Comparison of ENCODE assay signal across 21 cellular contexts in genomic region chr13:49369876-49370275, GRCh38.
"Had no signal": no experiment of that assay in that cellular context is flagged by ENCODE, and none has a peak within 500 bp of the region (broad histone marks: within the 10 kb centered on the region; RNA-seq: fewer than 3 reads in every experiment).

No MANE protein-coding gene starts in this region.

- H3K4me3 Mint-ChIP-seq: activated T-cell treated with anti-CD3 and anti-CD28 coated beads, Interleukin-2, amount 50 U/mL, for 24 hours; activated T-helper 17 cell treated with anti-CD3 and anti-CD28 coated beads, Interleukin-2, amount 50 U/mL, for 72 hours; effector memory CD8-positive, alpha-beta T cell; nephron; stimulated activated naive CD8-positive, alpha-beta T cell treated with anti-CD3 and anti-CD28 coated beads, Interleukin-15, Interleukin-2, amounts not matched to agents 100 ng/mL and 50 ng/mL, for 24 hours; T-helper 2 cell treated with Interferon-gamma antibody and Interleukin-4, amounts not matched to agents 5 μg/mL and 100 μg/mL, for 36 hours had no signal

- H3K9me3 Mint-ChIP-seq: activated T-helper 17 cell treated with anti-CD3 and anti-CD28 coated beads, Interleukin-2, amount 50 U/mL, for 72 hours; effector memory CD8-positive, alpha-beta T cell; stimulated activated naive CD8-positive, alpha-beta T cell treated with anti-CD3 and anti-CD28 coated beads, Interleukin-15, Interleukin-2, amounts not matched to agents 100 ng/mL and 50 ng/mL, for 24 hours; T-helper 2 cell treated with Interferon-gamma antibody and Interleukin-4, amounts not matched to agents 5 μg/mL and 100 μg/mL, for 36 hours had no signal

- DNase-seq: activated T-cell treated with anti-CD3 and anti-CD28 coated beads, Interleukin-2, amount 50 U/mL, for 24 hours; aorta; brain microvascular endothelial cell; effector memory CD8-positive, alpha-beta T cell; esophagus squamous epithelium; gastrocnemius medialis; islet precursor cell; left cardiac atrium; mesenchymal stem cell; ovary; stimulated activated CD4-positive, alpha-beta T cell treated with anti-CD3 and anti-CD28 coated beads, Interleukin-12 subunit alpha, Interleukin-12 subunit beta, amount 100 ng/mL, for 4 hours; substantia nigra; thyroid gland had no signal

- H3K4me3 ChIP-seq: esophagus squamous epithelium, gastrocnemius medialis, ovary, prostate gland, right atrium auricular region, thyroid gland had no signal

- H3K27ac Mint-ChIP-seq: activated naive CD4-positive, alpha-beta T cell treated with anti-CD3 and anti-CD28 coated beads, Interleukin-2, amount 50 U/mL, for 72 hours; activated T-cell treated with anti-CD3 and anti-CD28 coated beads, Interleukin-2, amount 50 U/mL, for 24 hours; activated T-helper 17 cell treated with anti-CD3 and anti-CD28 coated beads, Interleukin-2, amount 50 U/mL, for 72 hours; nephron; stimulated activated naive CD8-positive, alpha-beta T cell treated with anti-CD3 and anti-CD28 coated beads, Interleukin-15, Interleukin-2, amounts not matched to agents 100 ng/mL and 50 ng/mL, for 24 hours; T-helper 2 cell treated with Interferon-gamma antibody and Interleukin-4, amounts not matched to agents 5 μg/mL and 100 μg/mL, for 36 hours had no signal

- H3K36me3 ChIP-seq: brain microvascular endothelial cell, esophagus squamous epithelium, gastrocnemius medialis, neutrophil, ovary, prostate gland, right atrium auricular region, thyroid gland had no signal

- H3K27ac ChIP-seq: brain microvascular endothelial cell, esophagus squamous epithelium, gastrocnemius medialis, neutrophil, ovary, right atrium auricular region, thyroid gland had no signal

- H3K9me3 ChIP-seq: esophagus squamous epithelium, gastrocnemius medialis, neutrophil, ovary, prostate gland, right atrium auricular region, thyroid gland had no signal

- H3K27me3 Mint-ChIP-seq: activated T-cell treated with anti-CD3 and anti-CD28 coated beads, Interleukin-2, amount 50 U/mL, for 24 hours; activated T-helper 17 cell treated with anti-CD3 and anti-CD28 coated beads, Interleukin-2, amount 50 U/mL, for 72 hours; effector memory CD8-positive, alpha-beta T cell had no signal

- ATAC-seq: activated naive CD4-positive, alpha-beta T cell treated with anti-CD3 and anti-CD28 coated beads, Interleukin-2, amount 50 U/mL, for 72 hours; activated T-helper 17 cell treated with anti-CD3 and anti-CD28 coated beads, Interleukin-2, amount 50 U/mL, for 72 hours; effector memory CD8-positive, alpha-beta T cell; gastrocnemius medialis; left cardiac atrium had no signal

- H3K27me3 ChIP-seq: brain microvascular endothelial cell, esophagus squamous epithelium, gastrocnemius medialis, neutrophil, ovary, right atrium auricular region, thyroid gland had no signal
